1 cellular context compared by ENCODE assay signal in the genomic region with DNA sequence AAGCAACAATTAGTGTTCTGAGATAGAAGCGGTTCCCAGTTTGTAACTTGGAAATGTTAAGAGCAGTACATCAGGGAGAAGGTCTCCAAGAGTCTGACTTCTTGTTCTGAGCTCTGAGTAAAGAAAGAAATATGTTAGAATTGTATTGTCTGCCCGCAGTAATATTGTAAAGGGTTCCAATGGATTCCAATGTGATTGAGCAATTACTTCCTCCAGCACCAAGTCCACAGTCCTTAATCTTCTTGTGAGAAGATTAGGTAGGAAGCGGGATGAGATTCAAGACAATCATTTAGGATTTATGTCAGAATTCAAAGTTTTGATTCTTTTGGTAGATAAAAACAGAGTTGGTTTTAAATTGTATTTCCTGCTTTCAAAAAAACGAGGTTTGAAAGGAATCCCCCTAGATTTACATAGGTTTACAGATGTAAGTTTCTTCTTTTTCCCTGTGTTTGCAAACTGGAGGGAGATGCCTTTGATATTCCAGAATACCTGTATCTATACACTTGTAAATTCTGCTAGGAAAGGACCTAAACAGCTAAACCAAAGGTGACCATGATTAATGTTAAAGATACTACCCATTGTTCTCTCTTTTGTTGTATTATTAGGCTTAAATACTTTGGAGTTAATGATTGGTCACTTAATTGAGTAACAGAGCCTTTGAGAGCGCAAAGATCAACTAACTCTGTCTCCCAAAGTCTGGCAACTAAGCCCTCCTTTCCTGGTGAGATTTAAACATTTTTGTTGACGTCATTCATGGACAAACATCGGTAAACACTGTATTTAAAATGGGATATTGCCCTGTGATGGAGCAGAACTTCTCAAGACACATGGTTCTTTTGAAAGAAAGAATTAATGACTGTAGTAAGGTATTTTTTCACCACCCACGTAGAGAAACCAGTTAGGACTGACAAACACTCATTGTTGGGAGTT.
TF ChIP-seq lines count a peak whose summit lies in the region.

No MANE protein-coding gene starts in this region.

TF ChIP-seq in SK-N-SH, 30 proteins besides CTCF, POLR2A, EP300 and RAD21 (continued from another document):
- TF ChIP-seq, protein P1, sequence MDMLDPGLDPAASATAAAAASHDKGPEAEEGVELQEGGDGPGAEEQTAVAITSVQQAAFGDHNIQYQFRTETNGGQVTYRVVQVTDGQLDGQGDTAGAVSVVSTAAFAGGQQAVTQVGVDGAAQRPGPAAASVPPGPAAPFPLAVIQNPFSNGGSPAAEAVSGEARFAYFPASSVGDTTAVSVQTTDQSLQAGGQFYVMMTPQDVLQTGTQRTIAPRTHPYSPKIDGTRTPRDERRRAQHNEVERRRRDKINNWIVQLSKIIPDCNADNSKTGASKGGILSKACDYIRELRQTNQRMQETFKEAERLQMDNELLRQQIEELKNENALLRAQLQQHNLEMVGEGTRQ (IDR thresholded peaks at IDR 0.05; ENCODE audit: borderline replicate concordance, low read depth, low read length), result no peak
- TF ChIP-seq NFIC (IDR thresholded peaks at IDR 0.05; ENCODE audit: borderline replicate concordance) (peak; percentile 83), CHD2 (IDR thresholded peaks at IDR 0.05; ENCODE audit: low read length, partially characterized antibody) (no peak), MEF2A (IDR thresholded peaks at IDR 0.05; ENCODE audit: borderline replicate concordance, low read depth) (peak; percentile 59; the same call in 1 of the 2 replicates), TEAD4 (IDR thresholded peaks at IDR 0.05; ENCODE audit: borderline replicate concordance, insufficient read depth) (peak; percentile 84), ZBTB33 (IDR thresholded peaks at IDR 0.05; ENCODE audit: borderline replicate concordance, low read depth) (no peak), GATA2 (CRISPR knock-in tag; IDR thresholded peaks at IDR 0.05) (no peak), EZH2phosphoT487 (IDR thresholded peaks at IDR 0.05; ENCODE audit: borderline replicate concordance, low read depth) (no peak), POLR2AphosphoS5 (IDR thresholded peaks at IDR 0.05; ENCODE audit: low read depth, low read length) (peak; percentile 45; the same call in 1 of the 2 replicates), JUND (IDR thresholded peaks at IDR 0.05) (peak; percentile 89), ELF1 (IDR thresholded peaks at IDR 0.05) (peak; percentile 46; the same call in 1 of the 2 replicates), FOXJ3 (CRISPR knock-in tag; IDR thresholded peaks at IDR 0.05) (no peak), NRF1 (IDR thresholded peaks at IDR 0.05; ENCODE audit: low read depth, low read length) (no peak)
- TF ChIP-seq, protein P2, sequence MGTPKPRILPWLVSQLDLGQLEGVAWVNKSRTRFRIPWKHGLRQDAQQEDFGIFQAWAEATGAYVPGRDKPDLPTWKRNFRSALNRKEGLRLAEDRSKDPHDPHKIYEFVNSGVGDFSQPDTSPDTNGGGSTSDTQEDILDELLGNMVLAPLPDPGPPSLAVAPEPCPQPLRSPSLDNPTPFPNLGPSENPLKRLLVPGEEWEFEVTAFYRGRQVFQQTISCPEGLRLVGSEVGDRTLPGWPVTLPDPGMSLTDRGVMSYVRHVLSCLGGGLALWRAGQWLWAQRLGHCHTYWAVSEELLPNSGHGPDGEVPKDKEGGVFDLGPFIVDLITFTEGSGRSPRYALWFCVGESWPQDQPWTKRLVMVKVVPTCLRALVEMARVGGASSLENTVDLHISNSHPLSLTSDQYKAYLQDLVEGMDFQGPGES (IDR thresholded peaks at IDR 0.05; ENCODE audit: low read depth, low read length), result no peak
